29 cellular contexts compared by ENCODE assay signal in genomic region chr4:373062-373839, GRCh38. TPM values are rescaled to one million over a fixed set of nuclear protein-coding genes. Genes with fewer than 3 reads are reported as not detected.
A peak's percentile ranks its signal among the peaks of the same experiment; 100 is the strongest.
DNase-seq lines count a peak whose midpoint lies in the region; ATAC-seq and TF ChIP-seq lines count a peak whose summit lies in the region.
"Had no signal": no experiment of that assay in that cellular context is flagged by ENCODE, and none has a peak within 500 bp of the region (broad histone marks: within the 10 kb centered on the region; RNA-seq: fewer than 3 reads in every experiment).

No MANE protein-coding gene starts in this region.

- peaks cover 39% of the 10 kb centered on the region for H3K36me3 Mint-ChIP-seq in CD4-positive, CD25-positive, alpha-beta regulatory T cell

- H3K27me3 Mint-ChIP-seq in CD4-positive, CD25-positive, alpha-beta regulatory T cell = no peaks in the 10 kb centered on the region
- H3K27me3 Mint-ChIP-seq: activated CD4-positive, alpha-beta T cell treated with anti-CD3 and anti-CD28 coated beads, Interleukin-2, amount 10 ng/mL, durations not matched to agents 7 days and 5 days; activated T-helper 17 cell treated with anti-CD3 and anti-CD28 coated beads, Interleukin-2, amount 50 U/mL, for 72 hours; dendritic cell treated with granulocyte-macrophage colony-stimulating factor and Interleukin-4, amounts not matched to agents 40 ng/mL and 50 ng/mL, for 4 days; natural killer cell treated with Interleukin-12 subunit alpha and Interleukin-12 subunit beta and Interleukin-15 and Interleukin-18, amount 100 ng/mL, for 72 hours had no signal

- H3K4me1 Mint-ChIP-seq in CD4-positive, CD25-positive, alpha-beta regulatory T cell = no peaks in the 10 kb centered on the region
- H3K4me1 Mint-ChIP-seq: activated CD4-positive, alpha-beta T cell treated with anti-CD3 and anti-CD28 coated beads, Interleukin-2, amount 10 ng/mL, durations not matched to agents 7 days and 5 days; activated T-helper 17 cell treated with anti-CD3 and anti-CD28 coated beads, Interleukin-2, amount 50 U/mL, for 72 hours had no signal

- peaks cover 0 to 77% (median 36%) of the 10 kb centered on the region in 7 donors for H3K9me3 Mint-ChIP-seq in CD4-positive, CD25-positive, alpha-beta regulatory T cell

- no peaks in the 10 kb centered on the region for H3K27me3 ChIP-seq in CD4-positive, CD25-positive, alpha-beta regulatory T cell (ENCODE audit: control insufficient read depth, insufficient read depth, low read length)
- H3K27me3 ChIP-seq in muscle layer of duodenum (ENCODE audit: low read depth, low read length) = no peaks in the 10 kb centered on the region
- H3K27me3 ChIP-seq: gastrocnemius medialis, hepatocyte, left lung, ovary, upper lobe of right lung had no signal

- no peak for DNase-seq in CD4-positive, CD25-positive, alpha-beta regulatory T cell
- DNase-seq in coronary artery (ENCODE audit: low spot score) (no peak), glomerular visceral epithelial cell (ENCODE audit: extremely low spot score) (no peak)
- DNase-seq in activated CD8-positive, alpha-beta memory T cell treated with anti-CD3 and anti-CD28 coated beads, Interleukin-2, amount 50 U/mL, for 4 hours = no peak
- DNase-seq: activated CD4-positive, alpha-beta T cell treated with anti-CD3 and anti-CD28 coated beads, Interleukin-2, amount 10 ng/mL, durations not matched to agents 7 days and 5 days; caudate nucleus; gastrocnemius medialis; left lung; midbrain; NCI-H1092 treated with DMSO at 0.1 percent for 48 hours; NCI-H1930; NCI-H526; NK-92 treated with Interleukin-12 subunit alpha and Interleukin-12 subunit beta, amount 100 ng/mL, for 24 hours; ovary; retina; SIG-M5; stimulated activated CD4-positive, alpha-beta T cell treated with anti-CD3 and anti-CD28 coated beads, Interleukin-2, amount 100 ng/mL, for 24 hours; upper lobe of right lung had no signal

- H3K36me3 ChIP-seq in CD4-positive, CD25-positive, alpha-beta regulatory T cell (ENCODE audit: control insufficient read depth, insufficient read depth, low read length) = peaks cover 27% of the 10 kb centered on the region
- no peaks in the 10 kb centered on the region for H3K36me3 ChIP-seq in HEK293 (ENCODE audit: control insufficient read depth in 2 of 2, insufficient read depth in 1 of 2, low read length in 2 of 2)
- peaks cover 17 to 63% of the 10 kb centered on the region in 2 donors for H3K36me3 ChIP-seq in muscle layer of duodenum (ENCODE audit: control insufficient read depth in 1 of 2, insufficient read depth in 2 of 2, low read length in 2 of 2)

- H3K27ac Mint-ChIP-seq in CD4-positive, CD25-positive, alpha-beta regulatory T cell = no peak overlapping the region
- H3K27ac Mint-ChIP-seq: activated CD4-positive, alpha-beta T cell treated with anti-CD3 and anti-CD28 coated beads, Interleukin-2, amount 10 ng/mL, durations not matched to agents 7 days and 5 days; activated naive CD4-positive, alpha-beta T cell treated with anti-CD3 and anti-CD28 coated beads, Interleukin-2, amount 50 U/mL, for 72 hours; activated T-helper 17 cell treated with anti-CD3 and anti-CD28 coated beads, Interleukin-2, amount 50 U/mL, for 72 hours; dendritic cell treated with granulocyte-macrophage colony-stimulating factor and Interleukin-4, amounts not matched to agents 40 ng/mL and 50 ng/mL, for 4 days; natural killer cell treated with Interleukin-12 subunit alpha and Interleukin-12 subunit beta and Interleukin-15 and Interleukin-18, amount 100 ng/mL, for 72 hours had no signal

- H3K4me3 Mint-ChIP-seq in CD4-positive, CD25-positive, alpha-beta regulatory T cell = no peak overlapping the region
- H3K4me3 Mint-ChIP-seq: activated CD4-positive, alpha-beta T cell treated with anti-CD3 and anti-CD28 coated beads, Interleukin-2, amount 10 ng/mL, durations not matched to agents 7 days and 5 days; activated T-helper 17 cell treated with anti-CD3 and anti-CD28 coated beads, Interleukin-2, amount 50 U/mL, for 72 hours; dendritic cell treated with granulocyte-macrophage colony-stimulating factor and Interleukin-4, amounts not matched to agents 40 ng/mL and 50 ng/mL, for 4 days; natural killer cell treated with Interleukin-12 subunit alpha and Interleukin-12 subunit beta and Interleukin-15 and Interleukin-18, amount 100 ng/mL, for 72 hours had no signal

- H3K4me1 ChIP-seq in CD4-positive, CD25-positive, alpha-beta regulatory T cell (ENCODE audit: control insufficient read depth, insufficient read depth, low read length, poor library complexity, severe bottlenecking) = no peaks in the 10 kb centered on the region
- H3K4me1 ChIP-seq in HEK293 (ENCODE audit: control insufficient read depth, insufficient read depth, low read length) (no peaks in the 10 kb centered on the region), muscle layer of duodenum (ENCODE audit: control insufficient read depth in 1 of 2, insufficient read depth in 2 of 2, low read length in 2 of 2) (no peaks in the 10 kb centered on the region)
- H3K4me1 ChIP-seq: gastrocnemius medialis, left lung, upper lobe of right lung had no signal

- POLR2A ChIA-PET in HEK293 (lab: Yijun Ruan, JAX) = no interaction called here

- no peak overlapping the region for H3K27ac ChIP-seq in CD4-positive, CD25-positive, alpha-beta regulatory T cell (ENCODE audit: insufficient read depth, low read length, poor library complexity, severe bottlenecking)
- no peak overlapping the region for H3K27ac ChIP-seq in HEK293 (ENCODE audit: extremely low read depth, low read depth, low read length)
- H3K27ac ChIP-seq in coronary artery = no peak overlapping the region
- no peak overlapping the region for H3K27ac ChIP-seq in muscle layer of duodenum (ENCODE audit: low read length)
- H3K27ac ChIP-seq: C4-2B, gastrocnemius medialis, hepatocyte, left lung, ovary, upper lobe of right lung had no signal

- CTCF ChIA-PET in HEK293 (lab: Yijun Ruan, JAX) = no interaction called here

- no peak for TF ChIP-seq CTCF in HEK293 (tag by site-specific recombination; IDR thresholded peaks at IDR 0.05)
- no peak for TF ChIP-seq CTCF in coronary artery (IDR thresholded peaks at IDR 0.05)

- ATAC-seq in CD4-positive, CD25-positive, alpha-beta regulatory T cell (ENCODE audit: low read depth in 2 of 2) = no peak
- ATAC-seq in GM18498 (IDR thresholded peaks at IDR 0.05; ENCODE audit: unreplicated experiment) (no peak), GM21447 (IDR thresholded peaks at IDR 0.05; ENCODE audit: unreplicated experiment) (no peak)
- ATAC-seq: activated naive CD4-positive, alpha-beta T cell treated with anti-CD3 and anti-CD28 coated beads, Interleukin-2, amount 50 U/mL, for 72 hours; activated T-helper 17 cell treated with anti-CD3 and anti-CD28 coated beads, Interleukin-2, amount 50 U/mL, for 72 hours; gastrocnemius medialis; left lung; natural killer cell treated with Interleukin-12 subunit alpha and Interleukin-12 subunit beta and Interleukin-15 and Interleukin-18, amount 100 ng/mL, for 72 hours; Panc1; upper lobe of right lung had no signal

- H3K9me3 ChIP-seq in CD4-positive, CD25-positive, alpha-beta regulatory T cell (ENCODE audit: control insufficient read depth in 2 of 2, low read length in 2 of 2) = peaks cover 87 to 94% of the 10 kb centered on the region in 2 experiments
- H3K9me3 ChIP-seq in HEK293 (ENCODE audit: control insufficient read depth, insufficient read depth, low read depth, low read length) = no peaks in the 10 kb centered on the region
- peaks cover 72 to 80% of the 10 kb centered on the region in 2 donors for H3K9me3 ChIP-seq in muscle layer of duodenum (ENCODE audit: control insufficient read depth in 1 of 2, low read length in 2 of 2)

- peak overlapping the region; percentile 20 for H3K4me3 ChIP-seq in CD4-positive, CD25-positive, alpha-beta regulatory T cell (ENCODE audit: low read depth, low read length)
- H3K4me3 ChIP-seq in HEK293 (ENCODE audit: low read depth, low read length) (no peak overlapping the region), coronary artery (peak overlapping the region; percentile 50), muscle layer of duodenum (ENCODE audit: low read depth in 1 of 2, low read length in 2 of 2) (peak overlapping the region; percentile 14 to 62)
- H3K4me3 ChIP-seq: left lung, ovary, upper lobe of right lung had no signal

TF ChIP-seq in HEK293, 187 proteins besides CTCF, POLR2A, EP300 and RAD21 (continues in another document):
- TF ChIP-seq ZSCAN23 (tag by site-specific recombination; IDR thresholded peaks at IDR 0.05) (no peak), ZNF37A (tag by site-specific recombination; IDR thresholded peaks at IDR 0.05) (no peak), ZNF274 (IDR thresholded peaks at IDR 0.05; ENCODE audit: low read length) (peak; percentile 76), ZNF274 (tag by site-specific recombination; IDR thresholded peaks at IDR 0.05; ENCODE audit: borderline replicate concordance) (peak; percentile 88; the same call in 1 of the 2 replicates), ZBTB17 (tag by site-specific recombination; IDR thresholded peaks at IDR 0.05) (no peak), SETDB1 (IDR thresholded peaks at IDR 0.05; ENCODE audit: insufficient read length, low read length) (peak; percentile 87), ZNF580 (tag by site-specific recombination; IDR thresholded peaks at IDR 0.05) (no peak), TRIM28 (IDR thresholded peaks at IDR 0.05; ENCODE audit: borderline replicate concordance, low read length) (peak; percentile 97; the same call in 1 of the 2 replicates), ZNF239 (tag by site-specific recombination; IDR thresholded peaks at IDR 0.05) (no peak), ZNF639 (tag by site-specific recombination; IDR thresholded peaks at IDR 0.05) (no peak), ZNF311 (tag by site-specific recombination; IDR thresholded peaks at IDR 0.05; ENCODE audit: borderline replicate concordance) (no peak)

RNA-seq across cellular contexts. Expression of gene ZNF141, which starts 35.6 kb away (rescaled TPM):
- 17.3 TPM for total RNA-seq in CD4-positive, CD25-positive, alpha-beta regulatory T cell
- 10 to 100 TPM in 3 of 4 donors, 1 to 10 TPM in 1; 8.2 to 12.0 (median 10.7) TPM for polyA plus RNA-seq in CD4-positive, CD25-positive, alpha-beta regulatory T cell
